In the genomic region with DNA sequence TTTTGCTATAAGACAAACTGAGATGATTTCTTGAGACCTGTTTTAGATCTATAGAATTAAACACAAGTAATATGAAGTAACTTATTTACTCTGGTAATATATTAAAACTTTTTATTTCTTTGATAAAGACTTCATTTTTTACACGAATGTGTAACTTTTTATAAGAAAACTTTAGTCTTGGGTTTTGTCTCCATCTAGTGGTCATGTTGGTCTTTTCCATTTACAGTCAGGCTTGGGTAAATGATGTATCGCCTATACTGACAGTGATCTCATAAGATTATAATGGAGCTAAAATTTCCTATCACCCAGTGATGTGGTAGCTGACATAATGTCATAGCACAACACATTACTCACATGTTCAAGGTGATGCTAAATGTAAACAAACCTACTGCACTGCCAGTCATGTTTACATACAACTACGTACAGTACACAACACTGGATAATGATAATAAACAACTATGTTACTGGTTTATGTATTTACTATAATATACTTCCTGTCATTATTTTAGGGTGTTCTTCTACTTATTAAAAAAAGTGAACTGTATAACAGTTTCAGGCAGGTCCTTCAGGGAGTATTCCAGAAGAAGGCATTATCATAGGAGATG, we compare ENCODE assay signal across 8 cellular contexts. TPM values are rescaled to one million over a fixed set of nuclear protein-coding genes. Genes with fewer than 3 reads are reported as not detected.
A peak's percentile ranks its signal among the peaks of the same experiment; 100 is the strongest.
DNase-seq lines count a peak whose midpoint lies in the region; ATAC-seq and TF ChIP-seq lines count a peak whose summit lies in the region.

No MANE protein-coding gene starts in this region.

- H3K4me1 ChIP-seq in thoracic aorta (ENCODE audit: control insufficient read depth in 1 of 2, low read depth in 2 of 2) = no peaks in the 10 kb centered on the region

- DNase-seq in DMS114 treated with DMSO at 0.1 percent for 48 hours (lab: John Stamatoyannopoulos, UW; ENCODE audit: unreplicated experiment) (peak; percentile 54), NCI-H2029 treated with DMSO at 0.1 percent for 48 hours (lab: John Stamatoyannopoulos, UW) (peak; percentile 63), amniotic epithelial cell (ENCODE audit: low read depth) (peak; percentile 62), inferior parietal cortex (ENCODE audit: extremely low spot score) (peak; percentile 79), thoracic aorta (ENCODE audit: low spot score) (no peak)

- TF ChIP-seq CTCF in thoracic aorta (IDR thresholded peaks at IDR 0.05) = peak; percentile 52

- ATAC-seq in GM21619 (IDR thresholded peaks at IDR 0.05; ENCODE audit: unreplicated experiment) (peak; percentile 62), thoracic aorta (ENCODE audit: insufficient number of reproducible peaks, low FRiP score, low read depth) (no peak), HG03108 (IDR thresholded peaks at IDR 0.05; ENCODE audit: unreplicated experiment) (no peak), HG03135 (IDR thresholded peaks at IDR 0.05; ENCODE audit: unreplicated experiment) (no peak)

- H3K36me3 ChIP-seq in thoracic aorta = no peaks in the 10 kb centered on the region

- H3K9me3 ChIP-seq in thoracic aorta = no peaks in the 10 kb centered on the region

- no peak overlapping the region for H3K27ac ChIP-seq in thoracic aorta

- H3K4me3 ChIP-seq in thoracic aorta = no peak overlapping the region

- H3K27me3 ChIP-seq in thoracic aorta (replicated peaks; ENCODE audit: insufficient read depth) = no peaks in the 10 kb centered on the region

RNA-seq across cellular contexts. Expression of a gene that starts 7.5 kb away (rescaled TPM):
- total RNA-seq in thoracic aorta = not detected

RNA-seq across cellular contexts. Expression of a gene that starts 11.0 kb away (rescaled TPM):
- 10 to 100 TPM; 18.8 to 20.8 TPM for total RNA-seq in thoracic aorta

RNA-seq across cellular contexts. Expression of a gene that starts 11.1 kb away (rescaled TPM):
- total RNA-seq in thoracic aorta = 10 to 100 TPM in 1 of 2 donors, 1 to 10 TPM in 1; 7.9 to 12.6 TPM

RNA-seq across cellular contexts. Expression of a gene that starts 38.9 kb away (rescaled TPM):
- 10 to 100 TPM; 14.1 to 23.4 TPM for total RNA-seq in thoracic aorta
